In genomic region chr1:65729308-65729707, GRCh38 we compare ENCODE assay signal across 15 cellular contexts.
"Had no signal": no experiment of that assay in that cellular context is flagged by ENCODE, and none has a peak within 500 bp of the region (broad histone marks: within the 10 kb centered on the region; RNA-seq: fewer than 3 reads in every experiment).

No MANE protein-coding gene starts in this region.

- H3K4me1 ChIP-seq: heart left ventricle, psoas muscle, spleen, tibial artery, upper lobe of right lung had no signal

- H3K27me3 ChIP-seq: heart left ventricle, neutrophil, tibial artery, upper lobe of right lung had no signal

- H3K9me3 ChIP-seq: heart left ventricle, neutrophil, psoas muscle, spleen, tibial artery, upper lobe of right lung had no signal

- DNase-seq: effector memory CD4-positive, alpha-beta T cell; heart left ventricle; hippocampal formation; left colon; naive thymus-derived CD4-positive, alpha-beta T cell; nephron progenitor cell; psoas muscle; retina; spleen; stimulated activated CD4-positive, alpha-beta T cell treated with anti-CD3 and anti-CD28 coated beads, Interleukin-15, amount 100 ng/mL, for 24 hours; stimulated activated CD4-positive, alpha-beta T cell treated with anti-CD3 and anti-CD28 coated beads, Interleukin-1b, Interleukin-23, amount 100 ng/mL, for 48 hours; stimulated activated CD4-positive, alpha-beta T cell treated with anti-CD3 and anti-CD28 coated beads, Interleukin-4, amount 100 ng/mL, for 24 hours; tibial artery; upper lobe of right lung had no signal

- H3K27ac ChIP-seq: heart left ventricle, neutrophil, psoas muscle, spleen, tibial artery, upper lobe of right lung had no signal

- H3K4me3 ChIP-seq: heart left ventricle, psoas muscle, spleen, tibial artery, upper lobe of right lung had no signal

- H3K36me3 ChIP-seq: heart left ventricle, neutrophil, spleen, tibial artery, upper lobe of right lung had no signal
